In genomic region chr16:14677627-14678026, GRCh38 we compare ENCODE assay signal across 2 cellular contexts.
A peak's percentile ranks its signal among the peaks of the same experiment; 100 is the strongest.
TF ChIP-seq lines count a peak whose summit lies in the region.

No MANE protein-coding gene starts in this region.

TF ChIP-seq in HEK293, 187 proteins besides CTCF, POLR2A, EP300 and RAD21:
- TF ChIP-seq ZNF239 (tag by site-specific recombination; IDR thresholded peaks at IDR 0.05) = no peak
- TF ChIP-seq ZBTB17 (tag by site-specific recombination; IDR thresholded peaks at IDR 0.05) = peak; percentile 99
- TF ChIP-seq ZNF645 (tag by site-specific recombination; IDR thresholded peaks at IDR 0.05) = no peak
- TF ChIP-seq ZBTB11 (tag by site-specific recombination; conservative IDR thresholded peaks at IDR 0.05; ENCODE audit: low read depth) = no peak
- TF ChIP-seq ZNF529 (tag by site-specific recombination; IDR thresholded peaks at IDR 0.05; ENCODE audit: insufficient replicate concordance) = no peak
- peak; percentile 99 for TF ChIP-seq ZNF366 (tag by site-specific recombination; conservative IDR thresholded peaks at IDR 0.05)

TF ChIP-seq in H1, 55 proteins besides CTCF, POLR2A, EP300 and RAD21:
- no peak for TF ChIP-seq SIN3A (conservative IDR thresholded peaks at IDR 0.05 in 1 of 2, IDR thresholded peaks at IDR 0.05 in 1 of 2; ENCODE audit: low read depth in 1 of 2, low read length in 2 of 2)
- no peak for TF ChIP-seq SRF (IDR thresholded peaks at IDR 0.05; ENCODE audit: low read depth, low read length)
- no peak for TF ChIP-seq SUZ12 (IDR thresholded peaks at IDR 0.05; ENCODE audit: low read length)
- TF ChIP-seq NANOG (IDR thresholded peaks at IDR 0.05; ENCODE audit: insufficient read depth, low read depth, low read length, poor library complexity, severe bottlenecking) = no peak
- no peak for TF ChIP-seq GTF2F1 (IDR thresholded peaks at IDR 0.05; ENCODE audit: borderline replicate concordance, low read depth, low read length)
- TF ChIP-seq CBX5 (IDR thresholded peaks at IDR 0.05; ENCODE audit: low read depth, low read length) = no peak
- no peak for TF ChIP-seq E2F6 (IDR thresholded peaks at IDR 0.05)
- TF ChIP-seq JUN (IDR thresholded peaks at IDR 0.05; ENCODE audit: low read depth, low read length) = no peak
- no peak for TF ChIP-seq SP4 (IDR thresholded peaks at IDR 0.05; ENCODE audit: low read length)
- TF ChIP-seq MAFK (IDR thresholded peaks at IDR 0.05; ENCODE audit: low read depth, low read length) = no peak
- TF ChIP-seq CREB1 (IDR thresholded peaks at IDR 0.05) = no peak
- TF ChIP-seq BRCA1 (IDR thresholded peaks at IDR 0.05; ENCODE audit: low read depth, low read length) = no peak
- no peak for TF ChIP-seq TAF7 (optimal IDR thresholded peaks at IDR 0.05; ENCODE audit: borderline replicate concordance, low read depth, low read length)
- TF ChIP-seq RNF2 (IDR thresholded peaks at IDR 0.05; ENCODE audit: borderline replicate concordance, low read depth, low read length, missing control alignments, poor library complexity, severe bottlenecking) = no peak
